8 cellular contexts compared by ENCODE assay signal in genomic region chr19:39403331-39404312, GRCh38. TPM values are rescaled to one million over a fixed set of nuclear protein-coding genes. Genes with fewer than 3 reads are reported as not detected.
A peak's percentile ranks its signal among the peaks of the same experiment; 100 is the strongest.
DNase-seq lines count a peak whose midpoint lies in the region; ATAC-seq and TF ChIP-seq lines count a peak whose summit lies in the region.

No MANE protein-coding gene starts in this region.

- no peak overlapping the region for H2AFZ ChIP-seq in neural cell (ENCODE audit: low read depth, low read length)

- no peak for TF ChIP-seq EP300 in neural cell (conservative IDR thresholded peaks at IDR 0.05; ENCODE audit: poor library complexity, severe bottlenecking)

- TF ChIP-seq CTCF in GM06990 (IDR thresholded peaks at IDR 0.05; ENCODE audit: insufficient read depth, low read length, poor library complexity, severe bottlenecking), result no peak
- no peak for TF ChIP-seq CTCF in RWPE1 (conservative IDR thresholded peaks at IDR 0.05; ENCODE audit: low read depth)
- no peak for TF ChIP-seq CTCF in neural cell (IDR thresholded peaks at IDR 0.05; ENCODE audit: poor library complexity, severe bottlenecking)

- CTCF ChIA-PET in RWPE1 (lab: Yijun Ruan, JAX), result interaction anchor here (0.6 to 1.9 kb wide), 2 partner anchors 8 to 14 kb away, joined by 3 to 6 read pairs; partner anchors contain the start of gene PLEKHG2

- POLR2A ChIA-PET in RWPE1 (lab: Yijun Ruan, JAX; ENCODE audit: low non-redundant PET), result interaction anchor here (1.3 kb wide), 1 partner anchor 32 kb away, joined by 4 read pairs; the partner anchor contains the start of gene RPS16

- H3K9me3 ChIP-seq in neural cell (ENCODE audit: low read length), result no peaks in the 10 kb centered on the region

- peak; percentile 22 for ATAC-seq in HG03442 (IDR thresholded peaks at IDR 0.05; ENCODE audit: unreplicated experiment)

- DNase-seq in GM06990 (ENCODE audit: extremely low read depth, insufficient read length) (peak; percentile 92), RWPE1 (ENCODE audit: low spot score) (peak; percentile 89), fibroblast of peridontal ligament (ENCODE audit: extremely low read depth) (peak; percentile 100), inferior parietal cortex (ENCODE audit: extremely low spot score) (no peak)
- peak; percentile 98 for DNase-seq in activated T-helper 9 cell treated with anti-CD3 and anti-CD28 coated beads, Interleukin-2, amount 50 U/mL, for 16 hours (ENCODE audit: low read depth)
- DNase-seq in stimulated activated naive CD4-positive, alpha-beta T cell treated with Interleukin-2 at 50 U/mL for 16 hours (lab: John Stamatoyannopoulos, UW), result peak; percentile 97

- H3K9ac ChIP-seq in neural cell (ENCODE audit: low read length), result peak overlapping the region; percentile 39

- H3K79me2 ChIP-seq in neural cell (replicated peaks; ENCODE audit: insufficient read depth, low read length), result no peaks in the 10 kb centered on the region

- no peak for TF ChIP-seq RAD21 in neural cell (conservative IDR thresholded peaks at IDR 0.05)

- H3K9me2 ChIP-seq in neural cell (ENCODE audit: insufficient read depth, low read length), result no peaks in the 10 kb centered on the region

- peak overlapping the region; percentile 100 for H3K27ac ChIP-seq in RWPE1
- no peak overlapping the region for H3K27ac ChIP-seq in neural cell (ENCODE audit: low read length)

- H3K36me3 ChIP-seq in GM06990 (ENCODE audit: control insufficient read depth, insufficient read depth, low read length), result peaks cover 12% of the 10 kb centered on the region
- no peaks in the 10 kb centered on the region for H3K36me3 ChIP-seq in neural cell (ENCODE audit: insufficient read depth, low read length)

- no peak overlapping the region for H3K4me2 ChIP-seq in neural cell (ENCODE audit: low read length)

- no peaks in the 10 kb centered on the region for H3K27me3 ChIP-seq in GM06990 (replicated peaks; ENCODE audit: control insufficient read depth, insufficient read depth, low read length)
- H3K27me3 ChIP-seq in neural cell (ENCODE audit: insufficient read depth, low read depth, low read length), result peaks cover 32% of the 10 kb centered on the region

- H3K4me3 ChIP-seq in GM06990 (replicated peaks; ENCODE audit: low read depth, low read length) (peak overlapping the region; percentile 63), neural cell (ENCODE audit: low read length) (peak overlapping the region; percentile 2)

- H3F3A ChIP-seq in neural cell (ENCODE audit: insufficient read depth, low read length, poor library complexity, severe bottlenecking), result no peaks in the 10 kb centered on the region

- no peaks in the 10 kb centered on the region for H4K20me1 ChIP-seq in neural cell (ENCODE audit: insufficient read depth)

TF ChIP-seq in neural cell, 6 proteins besides CTCF, POLR2A, EP300 and RAD21:
- TF ChIP-seq MXI1 (conservative IDR thresholded peaks at IDR 0.05; ENCODE audit: poor library complexity, severe bottlenecking) (no peak), SMC3 (conservative IDR thresholded peaks at IDR 0.05; ENCODE audit: poor library complexity) (no peak), POLR2AphosphoS5 (IDR thresholded peaks at IDR 0.05) (no peak), REST (IDR thresholded peaks at IDR 0.05; ENCODE audit: borderline replicate concordance) (no peak), TAF1 (IDR thresholded peaks at IDR 0.05; ENCODE audit: low read depth) (no peak), EZH2 (IDR thresholded peaks at IDR 0.05; ENCODE audit: borderline replicate concordance, insufficient read depth, low read length, poor library complexity, severe bottlenecking) (no peak)

RNA-seq across cellular contexts. Expression of gene ZFP36, which starts 3.0 kb away (rescaled TPM):
- polyA plus RNA-seq in neural cell, result 0.34 TPM in 1 of 2 replicates, not detected in the other
- polyA minus RNA-seq in neural cell, result 0.24 and 0.35 TPM in 2 replicates

RNA-seq across cellular contexts. Expression of gene PLEKHG2, which starts 8.8 kb away (rescaled TPM):
- polyA plus RNA-seq in neural cell, result 14.3 and 23.2 TPM in 2 replicates
- 52.1 and 58.4 TPM in 2 replicates for polyA minus RNA-seq in neural cell

RNA-seq across cellular contexts. Expression of gene MED29, which starts 12.4 kb away (rescaled TPM):
- 39.5 and 52.1 TPM in 2 replicates for polyA plus RNA-seq in neural cell
- polyA minus RNA-seq in neural cell, result 23.4 and 28.2 TPM in 2 replicates

RNA-seq across cellular contexts. Expression of gene PAF1, which starts 12.7 kb away (rescaled TPM):
- polyA plus RNA-seq in neural cell, result 37.3 and 67.2 TPM in 2 replicates
- 31.1 and 35.8 TPM in 2 replicates for polyA minus RNA-seq in neural cell

RNA-seq across cellular contexts. Expression of gene RPS16, which starts 32.1 kb away (rescaled TPM):
- polyA plus RNA-seq in neural cell, result 22.6 and 31.0 TPM in 2 replicates
- polyA minus RNA-seq in neural cell, result 24.6 and 24.7 TPM in 2 replicates
